16 cellular contexts compared by ENCODE assay signal in genomic region chr7:80740778-80741545, GRCh38.
DNase-seq lines count a peak whose midpoint lies in the region; TF ChIP-seq lines count a peak whose summit lies in the region.
"Had no signal": no experiment of that assay in that cellular context is flagged by ENCODE, and none has a peak within 500 bp of the region (broad histone marks: within the 10 kb centered on the region; RNA-seq: fewer than 3 reads in every experiment).

No MANE protein-coding gene starts in this region.

- intact Hi-C loops in sigmoid colon (cut with DNase I) = no loop called here

- no peaks in the 10 kb centered on the region for H3K36me3 ChIP-seq in SJSA1
- peaks cover 0 to 18% (median 2%) of the 10 kb centered on the region in 4 donors for H3K36me3 ChIP-seq in sigmoid colon
- H3K36me3 ChIP-seq: right lobe of liver had no signal

- 71 to 75% methylated on average over 1 of the region's 1 CpG for WGBS in sigmoid colon, 2 donors

- no peak overlapping the region for H3K27ac Mint-ChIP-seq in progenitor cell of endocrine pancreas
- H3K27ac Mint-ChIP-seq: naive thymus-derived CD4-positive, alpha-beta T cell had no signal

- H3K27ac ChIP-seq in SJSA1 (peak overlapping the region; percentile 63), sigmoid colon (no peak overlapping the region)
- H3K27ac ChIP-seq: epithelial cell of prostate, right lobe of liver had no signal

- TF ChIP-seq CTCF in fibroblast of villous mesenchyme (IDR thresholded peaks at IDR 0.05; ENCODE audit: insufficient read depth, low read depth, low read length) = no peak
- no peak for TF ChIP-seq CTCF in progenitor cell of endocrine pancreas (IDR thresholded peaks at IDR 0.05; ENCODE audit: unreplicated experiment)
- TF ChIP-seq CTCF in sigmoid colon (IDR thresholded peaks at IDR 0.05) = no peak

- peaks cover 9% of the 10 kb centered on the region for H3K36me3 Mint-ChIP-seq in progenitor cell of endocrine pancreas (ENCODE audit: insufficient read depth)
- H3K36me3 Mint-ChIP-seq: naive thymus-derived CD4-positive, alpha-beta T cell had no signal

- peak; percentile 75 for DNase-seq in H4 (ENCODE audit: low spot score)
- DNase-seq in SJSA1 (ENCODE audit: low read depth in 1 of 2, low spot score in 2 of 2) = peak; percentile 56 to 87
- DNase-seq in fibroblast of villous mesenchyme (ENCODE audit: low read depth) = peak; percentile 41
- DNase-seq in activated T-cell treated with anti-CD3 and anti-CD28 coated beads, Interleukin-2, amount 50 U/mL, for 1 hour = no peak
- no peak for DNase-seq in progenitor cell of endocrine pancreas (ENCODE audit: low spot score, unreplicated experiment)
- no peak for DNase-seq in sigmoid colon
- no peak for DNase-seq in medulla oblongata (ENCODE audit: extremely low spot score)
- DNase-seq: activated naive CD4-positive, alpha-beta T cell treated with Interleukin-2 at 50 U/mL for 16 hours; central memory CD4-positive, alpha-beta T cell; H7; hypothalamus; naive thymus-derived CD4-positive, alpha-beta T cell; NCI-H2081 treated with DMSO at 0.1 percent for 48 hours; right lobe of liver; stimulated activated naive CD4-positive, alpha-beta T cell had no signal

- H3K4me1 ChIP-seq in SJSA1 (replicated peaks) (peaks cover 27% of the 10 kb centered on the region), sigmoid colon (peaks cover 0 to 18% (median 5%) of the 10 kb centered on the region in 4 donors)
- H3K4me1 ChIP-seq: right lobe of liver had no signal

- H3K9me3 Mint-ChIP-seq in progenitor cell of endocrine pancreas (ENCODE audit: low read depth) = peaks cover 1% of the 10 kb centered on the region

- no peak overlapping the region for H3K4me3 ChIP-seq in SJSA1
- H3K4me3 ChIP-seq in fibroblast of villous mesenchyme (ENCODE audit: low read depth, low read length) = no peak overlapping the region
- no peak overlapping the region for H3K4me3 ChIP-seq in sigmoid colon
- H3K4me3 ChIP-seq: right lobe of liver had no signal

- no peak overlapping the region for H3K4me3 Mint-ChIP-seq in progenitor cell of endocrine pancreas (ENCODE audit: low read depth)
- H3K4me3 Mint-ChIP-seq: naive thymus-derived CD4-positive, alpha-beta T cell had no signal

- TF ChIP-seq EP300 in sigmoid colon (IDR thresholded peaks at IDR 0.05) = no peak

- no peaks in the 10 kb centered on the region for H3K27me3 Mint-ChIP-seq in progenitor cell of endocrine pancreas
- H3K27me3 Mint-ChIP-seq: naive thymus-derived CD4-positive, alpha-beta T cell had no signal

- no peak for TF ChIP-seq POLR2A in sigmoid colon (IDR thresholded peaks at IDR 0.05)

- no peaks in the 10 kb centered on the region for H3K4me1 Mint-ChIP-seq in progenitor cell of endocrine pancreas (ENCODE audit: low read depth)
- H3K4me1 Mint-ChIP-seq: naive thymus-derived CD4-positive, alpha-beta T cell had no signal

- H3K9me3 ChIP-seq in SJSA1 (replicated peaks) = no peaks in the 10 kb centered on the region
- no peaks in the 10 kb centered on the region for H3K9me3 ChIP-seq in sigmoid colon
- H3K9me3 ChIP-seq: right lobe of liver had no signal

- no peaks in the 10 kb centered on the region for H3K27me3 ChIP-seq in SJSA1 (replicated peaks)
- no peaks in the 10 kb centered on the region for H3K27me3 ChIP-seq in sigmoid colon
- H3K27me3 ChIP-seq: right lobe of liver had no signal

Comparison
In these comparisons a context has a peak if more than half of its experiments do, and no peak if none do; other contexts are left out.
1. DNase-seq: peak in H4 (single experiment), SJSA1 (2 of 2) and fibroblast of villous mesenchyme (single experiment); none in activated T-cell treated with anti-CD3 and anti-CD28 coated beads, Interleukin-2, amount 50 U/mL, for 1 hour (single experiment), progenitor cell of endocrine pancreas (single experiment), sigmoid colon (single experiment) and medulla oblongata (single experiment).